1 cellular context compared by ENCODE assay signal in genomic region chr3:156432563-156432962, GRCh38.
TF ChIP-seq lines count a peak whose summit lies in the region.

No MANE protein-coding gene starts in this region.

TF ChIP-seq in HepG2, 621 proteins besides CTCF, POLR2A, EP300 and RAD21 (continued from another document):
- TF ChIP-seq ARID3A (IDR thresholded peaks at IDR 0.05; ENCODE audit: low read depth, low read length) (no peak), NRL (CRISPR knock-in tag; IDR thresholded peaks at IDR 0.05; ENCODE audit: borderline replicate concordance) (no peak), ZNF337 (CRISPR knock-in tag; IDR thresholded peaks at IDR 0.05; ENCODE audit: borderline replicate concordance, low read depth) (no peak), TBP (CRISPR knock-in tag; IDR thresholded peaks at IDR 0.05) (no peak)
